Comparison of ENCODE assay signal across 8 cellular contexts in genomic region chrX:102711872-102712215, GRCh38. TPM values are rescaled to one million over a fixed set of nuclear protein-coding genes. Genes with fewer than 3 reads are reported as not detected.
DNase-seq lines count a peak whose midpoint lies in the region; ATAC-seq, FAIRE-seq and TF ChIP-seq lines count a peak whose summit lies in the region.

No MANE protein-coding gene starts in this region.

- H3K4me1 Mint-ChIP-seq in naive B cell, result peaks cover 10 to 23% (median 11%) of the 10 kb centered on the region in 3 donors

- DNase-seq in heart left ventricle (no peak), left cardiac atrium (no peak), naive B cell (no peak), uterus (no peak), HPDE6-E6E7 (ENCODE audit: extremely low spot score) (no peak), RCC 7860 (ENCODE audit: low spot score) (no peak), T-helper 9 cell (no peak)

- H3K27me3 ChIP-seq in heart left ventricle (peaks cover 0 to 26% (median 0%) of the 10 kb centered on the region in 9 donors), endocrine pancreas (ENCODE audit: control insufficient read depth, insufficient read depth, low read length) (no peaks in the 10 kb centered on the region), uterus (no peaks in the 10 kb centered on the region)

- FAIRE-seq in RCC 7860 (lab: Jason Lieb, UNC), result no peak

- H3K4me1 ChIP-seq in heart left ventricle (peaks cover 0 to 5% (median 0%) of the 10 kb centered on the region in 12 donors), endocrine pancreas (ENCODE audit: control insufficient read depth, insufficient read depth, low read length) (no peaks in the 10 kb centered on the region), uterus (no peaks in the 10 kb centered on the region)

- H3K36me3 ChIP-seq in heart left ventricle, result peaks cover 0 to 9% (median 0%) of the 10 kb centered on the region in 9 donors
- no peaks in the 10 kb centered on the region for H3K36me3 ChIP-seq in endocrine pancreas (ENCODE audit: control insufficient read depth, insufficient read depth, low read length)
- H3K36me3 ChIP-seq in uterus, result no peaks in the 10 kb centered on the region

- peak overlapping the region; percentile 69 for H3K9ac ChIP-seq in endocrine pancreas (ENCODE audit: control insufficient read depth, insufficient read depth, low read length)

- peaks cover 0 to 47% (median 35%) of the 10 kb centered on the region in 3 donors for H3K27me3 Mint-ChIP-seq in naive B cell

- TF ChIP-seq CTCF in heart left ventricle (IDR thresholded peaks at IDR 0.05), result no peak
- TF ChIP-seq CTCF in uterus (IDR thresholded peaks at IDR 0.05), result no peak

- H3K27ac ChIP-seq in heart left ventricle (peak overlapping the region in 3 of 12 donors; percentile 77 to 92 (median 85)), uterus (peak overlapping the region; percentile 85 to 91)

- intact Hi-C loops in heart left ventricle (cut with DNase I), result loop anchor here in 6 of 10 donors (2.0 to 10.0 kb wide), 5 partner anchors 57 to 113 kb away; partner anchors contain the start of genes GPRASP1 (in 6 of the 6) and ARMCX5 (in 1 of the 6)
- intact Hi-C loops in left cardiac atrium (cut with DNase I), result no loop called here
- intact Hi-C loops in uterus (cut with DNase I; ENCODE audit: low total_unique reads), result no loop called here

- peak overlapping the region in 6 of 8 donors; percentile 18 to 90 (median 62) for H3K4me3 Mint-ChIP-seq in naive B cell

- WGBS in heart left ventricle, 4 donors, result 7 to 72% (median 21%) methylated on average over 3 to 19 of the region's 19 CpGs

- no peak for TF ChIP-seq POLR2A in heart left ventricle (IDR thresholded peaks at IDR 0.05)
- TF ChIP-seq POLR2A in uterus (IDR thresholded peaks at IDR 0.05), result no peak

- ATAC-seq in heart left ventricle (peak in 2 of 4 donors; percentile 3), left cardiac atrium (no peak), naive B cell (ENCODE audit: low read depth in 2 of 2) (no peak)

- H3K27ac Mint-ChIP-seq in naive B cell, result no peak overlapping the region

- peak overlapping the region; percentile 48 to 93 (median 68) for H3K4me3 ChIP-seq in heart left ventricle
- no peak overlapping the region for H3K4me3 ChIP-seq in endocrine pancreas (ENCODE audit: control insufficient read depth, insufficient read depth, low read length)
- peak overlapping the region; percentile 49 to 62 for H3K4me3 ChIP-seq in uterus

- H3K9me3 ChIP-seq in heart left ventricle (no peaks in the 10 kb centered on the region), endocrine pancreas (ENCODE audit: control insufficient read depth, low read length) (no peaks in the 10 kb centered on the region), uterus (no peaks in the 10 kb centered on the region)

- H3K36me3 Mint-ChIP-seq in naive B cell, result peaks cover 0 to 7% of the 10 kb centered on the region in 2 donors

- H3K9me3 Mint-ChIP-seq in naive B cell, result peaks cover 0 to 9% (median 2%) of the 10 kb centered on the region in 7 donors

RNA-seq across cellular contexts. Expression of gene GPRASP2, which starts 0.4 kb away (rescaled TPM):
- total RNA-seq in heart left ventricle, result 10 to 100 TPM in 7 of 9 donors, 1 to 10 TPM in 2; 7.5 to 19.6 (median 14.2) TPM
- polyA plus RNA-seq in heart left ventricle, result 1 to 10 TPM; 4.3 to 7.7 TPM
- total RNA-seq in left cardiac atrium, result 10 to 100 TPM; 15.3 to 17.9 TPM
- polyA plus RNA-seq in naive B cell (ENCODE audit: low read depth in 6 of 6), result 1 to 10 TPM in 1 of 6 donors, under 1 TPM in 5; 0.19 to 2.9 (median 0.27) TPM
- total RNA-seq in uterus, result 10 to 100 TPM in 2 of 4 donors, 1 to 10 TPM in 2; 7.1 to 99.6 (median 20.3) TPM

RNA-seq across cellular contexts. Expression of gene GPRASP3, which starts 8.7 kb away (rescaled TPM):
- total RNA-seq in heart left ventricle, result 1 to 10 TPM; 3.1 to 9.6 (median 5.4) TPM
- 1 to 10 TPM; 1.1 to 2.3 TPM for polyA plus RNA-seq in heart left ventricle
- 1 to 10 TPM; 4.8 to 5.4 TPM for total RNA-seq in left cardiac atrium
- polyA plus RNA-seq in naive B cell (ENCODE audit: low read depth in 6 of 6), result under 1 TPM in 4 of 6 donors, not detected in 2; 0.23 to 0.57 (median 0.38) TPM
- total RNA-seq in uterus, result 10 to 100 TPM in 2 of 4 donors, 1 to 10 TPM in 2; 2.4 to 26.2 (median 11.9) TPM

Comparison
In these comparisons a context has a peak if more than half of its experiments do, and no peak if none do; other contexts are left out.
1. intact Hi-C loops: an anchor here in heart left ventricle (2.0 to 10.0 kb wide); none called in left cardiac atrium and uterus.